1 cellular context compared by ENCODE assay signal in genomic region chr6:170345662-170346061, GRCh38.
TF ChIP-seq lines count a peak whose summit lies in the region.

No MANE protein-coding gene starts in this region.

TF ChIP-seq in HCT116, 20 proteins besides CTCF, POLR2A, EP300 and RAD21:
- no peak for TF ChIP-seq POLR2AphosphoS5 (IDR thresholded peaks at IDR 0.05; ENCODE audit: low read depth, low read length)
- TF ChIP-seq YY1 (IDR thresholded peaks at IDR 0.05; ENCODE audit: extremely low read depth, insufficient replicate concordance, low read depth, low read length), result no peak
- no peak for TF ChIP-seq ZBTB33 (IDR thresholded peaks at IDR 0.05; ENCODE audit: extremely low read depth, insufficient replicate concordance, low read length)
- no peak for TF ChIP-seq TCF7L2 (IDR thresholded peaks at IDR 0.05; ENCODE audit: borderline replicate concordance, extremely low read depth, insufficient read depth, insufficient read length)
- TF ChIP-seq ELF1 (IDR thresholded peaks at IDR 0.05; ENCODE audit: borderline replicate concordance, low read depth), result no peak
- TF ChIP-seq EGR1 (IDR thresholded peaks at IDR 0.05; ENCODE audit: low read depth), result no peak
- TF ChIP-seq ZNF274 (IDR thresholded peaks at IDR 0.05; ENCODE audit: low read depth, low read length), result no peak
- no peak for TF ChIP-seq SP1 (IDR thresholded peaks at IDR 0.05; ENCODE audit: low read depth)
- no peak for TF ChIP-seq EZH2phosphoT487 (IDR thresholded peaks at IDR 0.05; ENCODE audit: borderline replicate concordance)
- TF ChIP-seq CBX3 (IDR thresholded peaks at IDR 0.05; ENCODE audit: low read depth), result no peak
- TF ChIP-seq EZH2 (IDR thresholded peaks at IDR 0.05), result no peak
- TF ChIP-seq MAX (IDR thresholded peaks at IDR 0.05), result no peak
- no peak for TF ChIP-seq SIN3A (IDR thresholded peaks at IDR 0.05; ENCODE audit: low read depth)
- TF ChIP-seq, protein P1, sequence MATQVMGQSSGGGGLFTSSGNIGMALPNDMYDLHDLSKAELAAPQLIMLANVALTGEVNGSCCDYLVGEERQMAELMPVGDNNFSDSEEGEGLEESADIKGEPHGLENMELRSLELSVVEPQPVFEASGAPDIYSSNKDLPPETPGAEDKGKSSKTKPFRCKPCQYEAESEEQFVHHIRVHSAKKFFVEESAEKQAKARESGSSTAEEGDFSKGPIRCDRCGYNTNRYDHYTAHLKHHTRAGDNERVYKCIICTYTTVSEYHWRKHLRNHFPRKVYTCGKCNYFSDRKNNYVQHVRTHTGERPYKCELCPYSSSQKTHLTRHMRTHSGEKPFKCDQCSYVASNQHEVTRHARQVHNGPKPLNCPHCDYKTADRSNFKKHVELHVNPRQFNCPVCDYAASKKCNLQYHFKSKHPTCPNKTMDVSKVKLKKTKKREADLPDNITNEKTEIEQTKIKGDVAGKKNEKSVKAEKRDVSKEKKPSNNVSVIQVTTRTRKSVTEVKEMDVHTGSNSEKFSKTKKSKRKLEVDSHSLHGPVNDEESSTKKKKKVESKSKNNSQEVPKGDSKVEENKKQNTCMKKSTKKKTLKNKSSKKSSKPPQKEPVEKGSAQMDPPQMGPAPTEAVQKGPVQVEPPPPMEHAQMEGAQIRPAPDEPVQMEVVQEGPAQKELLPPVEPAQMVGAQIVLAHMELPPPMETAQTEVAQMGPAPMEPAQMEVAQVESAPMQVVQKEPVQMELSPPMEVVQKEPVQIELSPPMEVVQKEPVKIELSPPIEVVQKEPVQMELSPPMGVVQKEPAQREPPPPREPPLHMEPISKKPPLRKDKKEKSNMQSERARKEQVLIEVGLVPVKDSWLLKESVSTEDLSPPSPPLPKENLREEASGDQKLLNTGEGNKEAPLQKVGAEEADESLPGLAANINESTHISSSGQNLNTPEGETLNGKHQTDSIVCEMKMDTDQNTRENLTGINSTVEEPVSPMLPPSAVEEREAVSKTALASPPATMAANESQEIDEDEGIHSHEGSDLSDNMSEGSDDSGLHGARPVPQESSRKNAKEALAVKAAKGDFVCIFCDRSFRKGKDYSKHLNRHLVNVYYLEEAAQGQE (IDR thresholded peaks at IDR 0.05; ENCODE audit: low read depth), result no peak
